10 cellular contexts compared by ENCODE assay signal in genomic region chr10:91552706-91553105, GRCh38.
A peak's percentile ranks its signal among the peaks of the same experiment; 100 is the strongest.
DNase-seq lines count a peak whose midpoint lies in the region; ATAC-seq and TF ChIP-seq lines count a peak whose summit lies in the region.
"Had no signal": no experiment of that assay in that cellular context is flagged by ENCODE, and none has a peak within 500 bp of the region (broad histone marks: within the 10 kb centered on the region; RNA-seq: fewer than 3 reads in every experiment).

No MANE protein-coding gene starts in this region.

- no peaks in the 10 kb centered on the region for H3K27me3 ChIP-seq in right lobe of liver

- TF ChIP-seq CTCF in AG09309 (IDR thresholded peaks at IDR 0.05; ENCODE audit: control insufficient read depth, insufficient read depth, low read depth, low read length, missing control alignments) = peak; percentile 55
- peak; percentile 27; the same call in 1 of the 2 replicates for TF ChIP-seq CTCF in LNCAP (IDR thresholded peaks at IDR 0.05)
- peak; percentile 65 to 87 (median 80) for TF ChIP-seq CTCF in right lobe of liver (IDR thresholded peaks at IDR 0.05)

- H3K27ac ChIP-seq in cingulate gyrus (ENCODE audit: low read depth, low read length) = peak overlapping the region; percentile 72
- H3K27ac ChIP-seq in right lobe of liver = peak overlapping the region in 1 of 3 donors; percentile 43

- intact Hi-C loops in right lobe of liver (cut with DNase I) = no loop called here

- no peak for TF ChIP-seq POLR2A in right lobe of liver (IDR thresholded peaks at IDR 0.05)

- no peaks in the 10 kb centered on the region for H3K9me3 ChIP-seq in right lobe of liver
- H3K9me3 ChIP-seq: HAP-1 had no signal

- H3K36me3 ChIP-seq in right lobe of liver = no peaks in the 10 kb centered on the region
- H3K36me3 ChIP-seq: HAP-1 had no signal

- 25% methylated on average over 2 of the region's 7 CpGs for WGBS in right lobe of liver (ENCODE audit: insufficient coverage, low coverage, low lambda C conversion rate, missing lambda C conversion rate)

- no peak overlapping the region for H3K4me3 ChIP-seq in AG09309 (ENCODE audit: control insufficient read depth, low read depth, low read length)
- peak overlapping the region in 2 of 3 donors; percentile 6 to 11 for H3K4me3 ChIP-seq in right lobe of liver
- H3K4me3 ChIP-seq: HAP-1 had no signal

- peaks cover 0 to 37% (median 14%) of the 10 kb centered on the region in 4 donors for H3K4me1 ChIP-seq in right lobe of liver
- H3K4me1 ChIP-seq: HAP-1 had no signal

- DNase-seq in AG09309 (ENCODE audit: low read depth) = no peak
- DNase-seq in right lobe of liver = peak; percentile 67 to 84 (median 73)
- no peak for DNase-seq in NCI-H128 (lab: John Stamatoyannopoulos, UW; ENCODE audit: unreplicated experiment)
- no peak for DNase-seq in activated CD8-positive, alpha-beta memory T cell treated with anti-CD3 and anti-CD28 coated beads, Interleukin-2, amount 50 U/mL, for 4 hours
- DNase-seq: NCI-H187 treated with DMSO at 0.1 percent for 48 hours had no signal

- peak; percentile 80 to 91 (median 81) for ATAC-seq in right lobe of liver
- no peak for ATAC-seq in HG03571 (IDR thresholded peaks at IDR 0.05; ENCODE audit: unreplicated experiment)
- ATAC-seq in HG02588 (IDR thresholded peaks at IDR 0.05; ENCODE audit: unreplicated experiment) = no peak

Comparison
In these comparisons a context has a peak if more than half of its experiments do, and no peak if none do; other contexts are left out.
1. DNase-seq: peak in right lobe of liver (3 of 3); none in AG09309 (single experiment), NCI-H128 (single experiment) and activated CD8-positive, alpha-beta memory T cell treated with anti-CD3 and anti-CD28 coated beads, Interleukin-2, amount 50 U/mL, for 4 hours (single experiment).
2. CTCF ChIP-seq: peak in every context shown above with its lines; median percentile 80 in right lobe of liver; 55 in AG09309; 27 in LNCAP.
3. ATAC-seq: peak in right lobe of liver (4 of 4); none in HG03571 (single experiment) and HG02588 (single experiment).